Comparison of ENCODE assay signal across 8 cellular contexts in genomic region chr16:69187387-69187890, GRCh38. TPM values are rescaled to one million over a fixed set of nuclear protein-coding genes. Genes with fewer than 3 reads are reported as not detected.
DNase-seq lines count a peak whose midpoint lies in the region; ATAC-seq, FAIRE-seq and TF ChIP-seq lines count a peak whose summit lies in the region.

No MANE protein-coding gene starts in this region.

- peak overlapping the region; percentile 82 for H3K4me3 Mint-ChIP-seq in activated naive CD4-positive, alpha-beta T cell treated with anti-CD3 and anti-CD28 coated beads, Interleukin-2, amount 10 ng/mL, durations not matched to agents 7 days and 5 days

- H3K27me3 ChIP-seq in Peyer's patch (no peaks in the 10 kb centered on the region), pancreas (no peaks in the 10 kb centered on the region)

- H3K27me3 Mint-ChIP-seq in activated naive CD4-positive, alpha-beta T cell treated with anti-CD3 and anti-CD28 coated beads, Interleukin-2, amount 10 ng/mL, durations not matched to agents 7 days and 5 days: peaks cover 4% of the 10 kb centered on the region

- ATAC-seq in HG02759 (IDR thresholded peaks at IDR 0.05; ENCODE audit: unreplicated experiment) (peak; percentile 34), pancreas (peak; percentile 39 to 49 (median 40))

- intact Hi-C loops in head of caudate nucleus (cut with DNase I): no loop called here
- intact Hi-C loops in pancreas (cut with DNase I): no loop called here

- TF ChIP-seq POLR2A in Peyer's patch (IDR thresholded peaks at IDR 0.05): no peak

- H3K4me1 Mint-ChIP-seq in activated naive CD4-positive, alpha-beta T cell treated with anti-CD3 and anti-CD28 coated beads, Interleukin-2, amount 10 ng/mL, durations not matched to agents 7 days and 5 days: peaks cover 48% of the 10 kb centered on the region

- TF ChIP-seq CTCF in Peyer's patch (IDR thresholded peaks at IDR 0.05) (no peak), pancreas (IDR thresholded peaks at IDR 0.05) (no peak)

- H3K27ac Mint-ChIP-seq in activated naive CD4-positive, alpha-beta T cell treated with anti-CD3 and anti-CD28 coated beads, Interleukin-2, amount 10 ng/mL, durations not matched to agents 7 days and 5 days: peak overlapping the region; percentile 86

- H3K36me3 Mint-ChIP-seq in activated naive CD4-positive, alpha-beta T cell treated with anti-CD3 and anti-CD28 coated beads, Interleukin-2, amount 10 ng/mL, durations not matched to agents 7 days and 5 days: peaks cover 4% of the 10 kb centered on the region

- H3K9me3 ChIP-seq in Peyer's patch (no peaks in the 10 kb centered on the region), pancreas (no peaks in the 10 kb centered on the region)

- no peaks in the 10 kb centered on the region for H3K36me3 ChIP-seq in Peyer's patch
- no peaks in the 10 kb centered on the region for H3K36me3 ChIP-seq in pancreas

- no peak for FAIRE-seq in pancreas (lab: Jason Lieb, UNC)

- H3K4me1 ChIP-seq in Peyer's patch (peaks cover 0 to 28% (median 6%) of the 10 kb centered on the region in 4 donors), pancreas (peaks cover 12 to 26% (median 25%) of the 10 kb centered on the region in 3 donors)

- DNase-seq in NCI-H1092 treated with DMSO at 0.1 percent for 48 hours (lab: John Stamatoyannopoulos, UW) (peak; percentile 72), NCI-H1092 (lab: John Stamatoyannopoulos, UW) (no peak), Peyer's patch (peak; percentile 51 to 77 (median 77)), head of caudate nucleus (peak in 41 of 42 donors; percentile 18 to 80 (median 54)), pancreas (peak; percentile 38 to 85 (median 63)), SIG-M5 (lab: John Stamatoyannopoulos, UW) (no peak)
- peak; percentile 63 for DNase-seq in activated naive CD4-positive, alpha-beta T cell treated with anti-CD3 and anti-CD28 coated beads, Interleukin-2, amount 10 ng/mL, durations not matched to agents 7 days and 5 days

- 1% methylated on average over 43 to 66 of the region's 66 CpGs for WGBS in pancreas, 2 donors

- H3K9me3 Mint-ChIP-seq in activated naive CD4-positive, alpha-beta T cell treated with anti-CD3 and anti-CD28 coated beads, Interleukin-2, amount 10 ng/mL, durations not matched to agents 7 days and 5 days: no peaks in the 10 kb centered on the region

- H3K4me3 ChIP-seq in Peyer's patch (peak overlapping the region; percentile 76 to 93 (median 82)), pancreas (peak overlapping the region; percentile 51 to 72 (median 70))

- H3K27ac ChIP-seq in Peyer's patch (peak overlapping the region; percentile 96 to 98 (median 97)), pancreas (peak overlapping the region; percentile 71 to 84 (median 81))

- CTCF ChIA-PET in activated naive CD4-positive, alpha-beta T cell treated with anti-CD3 and anti-CD28 coated beads, Interleukin-2, amount 10 ng/mL, durations not matched to agents 7 days and 5 days (lab: Charles Lee): interaction anchor here (1.6 to 2.0 kb wide), 2 partner anchors 38 to 98 kb away, joined by 7 to 9 read pairs; no protein-coding TSS in a partner anchor

RNA-seq across cellular contexts. Expression of gene SNTB2, which starts 0.5 kb away (rescaled TPM):
- total RNA-seq in Peyer's patch (100 to 1,000 TPM in 1 of 4 donors, 10 to 100 TPM in 3; 14.5 to 140 (median 28.7) TPM), pancreas (10 to 100 TPM in 4 of 6 donors, 1 to 10 TPM in 2; 7.4 to 18.2 (median 12.7) TPM)
- 1 to 10 TPM; 2.7 to 3.1 TPM for polyA plus RNA-seq in pancreas

RNA-seq across cellular contexts. Expression of gene UTP4, which starts 55.0 kb away (rescaled TPM):
- total RNA-seq in Peyer's patch: 10 to 100 TPM in 3 of 4 donors, 1 to 10 TPM in 1; 8.9 to 19.4 (median 13.1) TPM
- 10 to 100 TPM; 21.2 to 29.0 (median 23.1) TPM for total RNA-seq in pancreas
- 10 to 100 TPM; 11.6 to 19.1 TPM for polyA plus RNA-seq in pancreas

RNA-seq across cellular contexts. Expression of gene CHTF8, which starts 55.1 kb away (rescaled TPM):
- total RNA-seq in Peyer's patch (10 to 100 TPM; 53.9 to 68.7 (median 60.2) TPM), pancreas (10 to 100 TPM; 32.9 to 74.5 (median 43.7) TPM)
- polyA plus RNA-seq in pancreas: 10 to 100 TPM; 21.7 to 40.3 TPM

Comparison
In these comparisons a context has a peak if more than half of its experiments do, and no peak if none do; other contexts are left out.
1. DNase-seq: peak in NCI-H1092 treated with DMSO at 0.1 percent for 48 hours (single experiment), Peyer's patch (3 of 3), activated naive CD4-positive, alpha-beta T cell treated with anti-CD3 and anti-CD28 coated beads, Interleukin-2, amount 10 ng/mL, durations not matched to agents 7 days and 5 days (single experiment), head of caudate nucleus (41 of 42) and pancreas (6 of 6); none in NCI-H1092 (single experiment) and SIG-M5 (single experiment).